ENCODE assay signal across 18 cellular contexts in the genomic region with DNA sequence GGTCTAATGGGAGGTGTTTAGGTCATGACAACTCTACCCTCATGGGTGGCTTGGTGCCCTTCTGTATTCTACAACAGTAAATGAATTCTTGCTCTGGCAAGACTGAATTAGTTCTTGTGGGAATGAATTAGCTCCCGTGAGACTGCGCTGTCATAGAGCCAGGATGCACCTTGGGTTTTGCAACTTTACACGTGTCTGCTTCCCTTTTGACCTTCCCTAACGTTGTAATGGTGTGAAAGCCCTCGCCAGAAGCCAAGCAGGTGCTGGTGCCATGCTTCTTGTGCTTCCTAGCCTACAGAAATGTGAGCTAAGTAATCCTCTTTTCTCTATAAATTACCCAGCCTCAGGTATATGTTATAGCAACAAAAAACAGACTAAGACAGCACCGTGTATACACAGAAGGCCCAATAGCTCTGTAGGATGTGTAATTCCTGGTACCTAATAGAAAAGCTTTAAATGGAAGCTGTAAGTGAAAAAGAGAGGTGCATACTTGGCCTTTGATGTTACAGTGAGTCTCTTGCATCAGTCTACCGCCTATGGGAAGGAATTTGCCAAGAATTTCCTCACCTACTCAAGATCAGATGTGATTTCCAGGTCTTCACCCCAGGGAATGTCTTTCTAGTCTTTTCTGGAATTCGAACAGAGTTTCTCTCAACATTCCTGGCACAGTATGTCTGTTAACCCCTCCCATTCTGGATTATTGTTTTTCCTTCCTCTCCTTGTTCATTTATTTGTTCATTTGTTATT. TPM values are rescaled to one million over a fixed set of nuclear protein-coding genes. Genes with fewer than 3 reads are reported as not detected.
A peak's percentile ranks its signal among the peaks of the same experiment; 100 is the strongest.
DNase-seq lines count a peak whose midpoint lies in the region; ATAC-seq, FAIRE-seq and TF ChIP-seq lines count a peak whose summit lies in the region.
"Had no signal": no experiment of that assay in that cellular context is flagged by ENCODE, and none has a peak within 500 bp of the region (broad histone marks: within the 10 kb centered on the region; RNA-seq: fewer than 3 reads in every experiment).

No MANE protein-coding gene starts in this region.

- H3K27me3 Mint-ChIP-seq in astrocyte (ENCODE audit: low read depth, unreplicated experiment) (no peaks in the 10 kb centered on the region), mesothelial cell of epicardium (ENCODE audit: low read depth) (no peaks in the 10 kb centered on the region)

- H4K20me1 ChIP-seq in astrocyte (ENCODE audit: insufficient read depth, low read length): no peaks in the 10 kb centered on the region

- no peak for FAIRE-seq in astrocyte (lab: Jason Lieb, UNC)
- FAIRE-seq: G401.6, GM12891 had no signal

- H3K27me3 ChIP-seq in H7 (ENCODE audit: control insufficient read depth, insufficient read depth, low read length) (no peaks in the 10 kb centered on the region), astrocyte (ENCODE audit: insufficient read depth, low read length) (no peaks in the 10 kb centered on the region), iPS-18a (ENCODE audit: control insufficient read depth, insufficient read depth, low read length) (no peaks in the 10 kb centered on the region)

- H3K4me3 ChIP-seq in H7 (ENCODE audit: insufficient read depth, low read depth, low read length): no peak overlapping the region
- no peak overlapping the region for H3K4me3 ChIP-seq in astrocyte (ENCODE audit: insufficient read depth, low read depth, low read length)
- no peak overlapping the region for H3K4me3 ChIP-seq in iPS-18a (ENCODE audit: low read length)
- H3K4me3 ChIP-seq: GM23248 had no signal

- no peak overlapping the region for H2AFZ ChIP-seq in astrocyte (ENCODE audit: low read depth, low read length)
- H2AFZ ChIP-seq: GM23248 had no signal

- no peaks in the 10 kb centered on the region for H3K4me1 ChIP-seq in astrocyte (ENCODE audit: insufficient read depth, low read length)
- peaks cover 24% of the 10 kb centered on the region for H3K4me1 ChIP-seq in iPS-18a (ENCODE audit: control insufficient read depth, low read depth, low read length)

- TF ChIP-seq CTCF in astrocyte (IDR thresholded peaks at IDR 0.05; ENCODE audit: insufficient read depth, low read depth, low read length): no peak
- TF ChIP-seq CTCF in mesothelial cell of epicardium (IDR thresholded peaks at IDR 0.05; ENCODE audit: unreplicated experiment): no peak

- no peak overlapping the region for H3K27ac ChIP-seq in astrocyte (ENCODE audit: low read depth, low read length)
- peak overlapping the region; percentile 12 for H3K27ac ChIP-seq in iPS-18a (ENCODE audit: low read length)
- H3K27ac ChIP-seq: GM23248 had no signal

- no peak overlapping the region for H3K4me3 Mint-ChIP-seq in astrocyte (ENCODE audit: unreplicated experiment)
- no peak overlapping the region for H3K4me3 Mint-ChIP-seq in mesothelial cell of epicardium

- H3K79me2 ChIP-seq in astrocyte (ENCODE audit: insufficient read depth, low read length): no peaks in the 10 kb centered on the region

- H3K9ac ChIP-seq in astrocyte (ENCODE audit: low read length): no peak overlapping the region
- no peak overlapping the region for H3K9ac ChIP-seq in iPS-18a (ENCODE audit: low read length)
- H3K9ac ChIP-seq: GM23248 had no signal

- H3K4me1 Mint-ChIP-seq in astrocyte (ENCODE audit: low read depth, unreplicated experiment) (peaks cover 8% of the 10 kb centered on the region), mesothelial cell of epicardium (peaks cover 33% of the 10 kb centered on the region)

- no peaks in the 10 kb centered on the region for H3K36me3 Mint-ChIP-seq in astrocyte (ENCODE audit: low read depth, unreplicated experiment)
- H3K36me3 Mint-ChIP-seq in mesothelial cell of epicardium: peaks cover 8% of the 10 kb centered on the region

- H3K9me3 Mint-ChIP-seq in astrocyte (ENCODE audit: unreplicated experiment): no peaks in the 10 kb centered on the region
- peaks cover 15% of the 10 kb centered on the region for H3K9me3 Mint-ChIP-seq in mesothelial cell of epicardium

- DNase-seq in H7: peak; percentile 43
- no peak for DNase-seq in astrocyte (ENCODE audit: low read depth)
- no peak for DNase-seq in mesothelial cell of epicardium (ENCODE audit: low spot score in 2 of 2, unreplicated experiment in 2 of 2)
- no peak for DNase-seq in GOT3 (lab: John Stamatoyannopoulos, UW)
- DNase-seq in kidney tubule cell (ENCODE audit: low spot score): no peak
- DNase-seq in SIG-M5 treated with dmso at 0.1 percent for 504 hours (lab: John Stamatoyannopoulos, UW; ENCODE audit: unreplicated experiment): no peak
- DNase-seq: GM23248, MV-4-11, NCI-H1417 treated with DMSO at 0.1 percent for 48 hours, NCI-H2029, NCI-H2171 treated with DMSO at 0.1 percent for 48 hours, NCI-H510A, NCI-H82, SIG-M5 had no signal

- H3K36me3 ChIP-seq in H7 (replicated peaks; ENCODE audit: control insufficient read depth, insufficient read depth, low read length): no peaks in the 10 kb centered on the region
- no peaks in the 10 kb centered on the region for H3K36me3 ChIP-seq in astrocyte (ENCODE audit: insufficient read depth, low read length)
- H3K36me3 ChIP-seq in iPS-18a (ENCODE audit: control insufficient read depth, low read depth, low read length): no peaks in the 10 kb centered on the region

- peak overlapping the region; percentile 28 for H3K27ac Mint-ChIP-seq in astrocyte (ENCODE audit: unreplicated experiment)
- H3K27ac Mint-ChIP-seq in mesothelial cell of epicardium: peak overlapping the region; percentile 23

- no peak for ATAC-seq in HG03045 (IDR thresholded peaks at IDR 0.05; ENCODE audit: unreplicated experiment)

- H3K9me3 ChIP-seq in astrocyte (ENCODE audit: insufficient read depth, low read depth, low read length) (no peaks in the 10 kb centered on the region), iPS-18a (ENCODE audit: control insufficient read depth, low read depth, low read length) (peaks cover 7% of the 10 kb centered on the region)

- no peak overlapping the region for H3K4me2 ChIP-seq in astrocyte (ENCODE audit: low read length)

RNA-seq across cellular contexts. Expression of a gene that starts 3.2 kb away (rescaled TPM):
- total RNA-seq in H7 (2014; rRNA removed; shearing (Covaris generic)): 0.44 and 0.76 TPM in 2 replicates
- total RNA-seq in astrocyte (0.67 and 1.7 TPM in 2 replicates), mesothelial cell of epicardium (11.9 to 15.3 TPM (median 13.4 TPM) in 3 replicates)
